In the genomic region with DNA sequence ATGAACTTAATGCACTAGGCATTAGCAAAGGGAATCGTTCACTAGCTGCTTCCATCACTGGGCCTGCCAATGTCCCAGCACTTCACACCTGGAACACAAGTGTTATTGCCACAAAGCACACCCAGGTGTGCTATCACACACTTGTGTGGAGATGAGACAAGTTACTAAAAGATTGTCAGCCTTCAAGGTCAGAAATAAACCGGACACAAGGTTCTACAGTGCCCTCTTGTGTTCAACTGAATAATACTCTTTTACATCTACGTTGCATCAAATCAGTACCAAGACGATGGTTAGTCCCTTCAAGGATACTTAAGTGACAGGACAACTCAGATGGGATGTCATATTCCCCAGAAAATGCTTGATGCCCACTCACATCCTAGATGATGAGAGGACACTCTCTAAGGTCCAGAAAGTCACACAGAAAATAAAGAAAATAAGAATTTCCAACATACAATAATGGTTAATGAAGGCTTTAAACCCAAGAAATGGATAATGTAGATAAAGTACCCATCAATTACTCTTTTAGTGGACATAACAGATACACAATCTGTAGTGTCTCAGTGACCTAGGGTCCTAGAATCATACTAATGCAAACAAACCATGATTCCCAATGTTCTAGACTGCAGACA, we compare ENCODE assay signal across 8 cellular contexts. TPM values are rescaled to one million over a fixed set of nuclear protein-coding genes. Genes with fewer than 3 reads are reported as not detected.
DNase-seq lines count a peak whose midpoint lies in the region; ATAC-seq and TF ChIP-seq lines count a peak whose summit lies in the region.

No MANE protein-coding gene starts in this region.

- H3K36me3 ChIP-seq in CD4-positive, alpha-beta memory T cell (ENCODE audit: insufficient read depth, low read length) = peaks cover 44% of the 10 kb centered on the region
- H3K36me3 ChIP-seq in GM23338 (ENCODE audit: insufficient read depth) = peaks cover 63% of the 10 kb centered on the region

- peak overlapping the region in 5 of 7 donors; percentile 48 to 80 (median 54) for H3K27ac Mint-ChIP-seq in CD4-positive, alpha-beta memory T cell
- peak overlapping the region; percentile 57; the same call in 1 of the 2 replicates for H3K27ac Mint-ChIP-seq in GM23338
- peak overlapping the region in 4 of 6 donors; percentile 37 to 95 (median 52) for H3K27ac Mint-ChIP-seq in naive B cell

- peaks cover 5% of the 10 kb centered on the region; the same call in 1 of the 2 replicates for H3K79me2 ChIP-seq in GM23338 (replicated peaks; ENCODE audit: insufficient read depth)

- H3K9me3 ChIP-seq in CD4-positive, alpha-beta memory T cell (ENCODE audit: control insufficient read depth in 1 of 2, low read length in 2 of 2) = no peaks in the 10 kb centered on the region

- POLR2A ChIA-PET in CD4-positive, alpha-beta memory T cell (lab: Charles Lee; ENCODE audit: partially characterized antibody) = interaction anchor here (0.7 to 1.7 kb wide), 2 partner anchors 15 to 135 kb away, joined by 4 to 14 read pairs; a partner anchor contains a TSS
- POLR2A ChIA-PET in RWPE1 (lab: Yijun Ruan, JAX; ENCODE audit: low non-redundant PET) = no interaction called here

- no peak overlapping the region for H3K4me2 ChIP-seq in GM23338

- no peaks in the 10 kb centered on the region for H3K27me3 Mint-ChIP-seq in CD4-positive, alpha-beta memory T cell
- H3K27me3 Mint-ChIP-seq in GM23338 (ENCODE audit: insufficient read depth, low read depth, poor library complexity) (peaks cover 3% of the 10 kb centered on the region), naive B cell (no peaks in the 10 kb centered on the region)

- peak in 4 of 5 donors; percentile 47 to 54 (median 52) for DNase-seq in CD4-positive, alpha-beta memory T cell
- peak; percentile 71 for DNase-seq in GM23338 (ENCODE audit: low spot score)
- DNase-seq in RWPE1 (ENCODE audit: low spot score) = peak; percentile 28
- no peak for DNase-seq in epithelial cell of proximal tubule (ENCODE audit: low read depth)
- peak; percentile 17 for DNase-seq in naive B cell
- DNase-seq in coronary artery (ENCODE audit: low spot score) = no peak
- DNase-seq in activated effector memory CD4-positive, alpha-beta T cell treated with Interleukin-2 at 50 U/mL for 16 hours = no peak

- H4K20me1 ChIP-seq in GM23338 (replicated peaks; ENCODE audit: insufficient read depth) = peaks cover 45% of the 10 kb centered on the region

- H3K9me2 ChIP-seq in GM23338 (ENCODE audit: insufficient read depth) = no peaks in the 10 kb centered on the region

- no peak overlapping the region for H3K27ac ChIP-seq in CD4-positive, alpha-beta memory T cell (ENCODE audit: low read depth, low read length)
- H3K27ac ChIP-seq in GM23338 (ENCODE audit: low read depth) (no peak overlapping the region), RWPE1 (no peak overlapping the region), coronary artery (no peak overlapping the region)

- no peaks in the 10 kb centered on the region for H3K4me1 ChIP-seq in CD4-positive, alpha-beta memory T cell (ENCODE audit: insufficient read depth, low read length)
- peaks cover 10% of the 10 kb centered on the region for H3K4me1 ChIP-seq in GM23338 (ENCODE audit: insufficient read depth)

- intact Hi-C loops in CD4-positive, alpha-beta memory T cell (cut with micrococcal nuclease) = loop anchor here (1.0 to 5.0 kb wide), 2 partner anchors 127 to 156 kb away; no protein-coding TSS in a partner anchor

- CTCF ChIA-PET in CD4-positive, alpha-beta memory T cell (lab: Charles Lee; ENCODE audit: partially characterized antibody) = interaction anchor here (0.7 to 2.0 kb wide), 28 partner anchors 8 to 315 kb away, joined by 3 to 22 read pairs (median 4); a partner anchor contains a TSS
- CTCF ChIA-PET in RWPE1 (lab: Yijun Ruan, JAX) = interaction anchor here (0.7 to 1.5 kb wide), 4 partner anchors 31 to 314 kb away, joined by 3 to 5 read pairs (median 4); no protein-coding TSS in a partner anchor

- H3K4me1 Mint-ChIP-seq in CD4-positive, alpha-beta memory T cell = peaks cover 4 to 8% (median 6%) of the 10 kb centered on the region in 4 donors
- H3K4me1 Mint-ChIP-seq in GM23338 (peaks cover 16% of the 10 kb centered on the region; the same call in 2 of the 3 replicates), naive B cell (peaks cover 0 to 3% (median 0%) of the 10 kb centered on the region in 3 donors)

- peak; percentile 72 to 73 for TF ChIP-seq CTCF in GM23338 (conservative IDR thresholded peaks at IDR 0.05; ENCODE audit: low read depth in 2 of 2)
- peak; percentile 66 for TF ChIP-seq CTCF in RWPE1 (conservative IDR thresholded peaks at IDR 0.05; ENCODE audit: low read depth)
- TF ChIP-seq CTCF in epithelial cell of proximal tubule (conservative IDR thresholded peaks at IDR 0.05; ENCODE audit: low read depth, low read length) = peak; percentile 69
- no peak for TF ChIP-seq CTCF in coronary artery (IDR thresholded peaks at IDR 0.05)

- no peak overlapping the region for H3K4me3 Mint-ChIP-seq in CD4-positive, alpha-beta memory T cell
- no peak overlapping the region for H3K4me3 Mint-ChIP-seq in GM23338
- no peak overlapping the region for H3K4me3 Mint-ChIP-seq in naive B cell

- H3K9me3 Mint-ChIP-seq in CD4-positive, alpha-beta memory T cell = peaks cover 0 to 2% (median 0%) of the 10 kb centered on the region in 8 donors
- H3K9me3 Mint-ChIP-seq in GM23338 (no peaks in the 10 kb centered on the region), naive B cell (no peaks in the 10 kb centered on the region)

- no peak overlapping the region for H2AFZ ChIP-seq in GM23338

- peaks cover 44 to 77% of the 10 kb centered on the region in 2 donors for H3K36me3 Mint-ChIP-seq in CD4-positive, alpha-beta memory T cell
- H3K36me3 Mint-ChIP-seq in GM23338 (ENCODE audit: low read depth) = peaks cover 82% of the 10 kb centered on the region
- H3K36me3 Mint-ChIP-seq in naive B cell = peaks cover 14 to 20% of the 10 kb centered on the region in 2 donors

- ATAC-seq in GM23338 (peak; percentile 54), naive B cell (ENCODE audit: low read depth in 2 of 2) (peak in 1 of 2 donors; percentile 27), HG03045 (IDR thresholded peaks at IDR 0.05; ENCODE audit: unreplicated experiment) (no peak)

- peaks cover 14% of the 10 kb centered on the region for H3F3A ChIP-seq in GM23338 (replicated peaks; ENCODE audit: low read depth)

- no peak overlapping the region for H3K4me3 ChIP-seq in CD4-positive, alpha-beta memory T cell (ENCODE audit: low read length in 2 of 2)
- H3K4me3 ChIP-seq in GM23338 (no peak overlapping the region), epithelial cell of proximal tubule (ENCODE audit: low read depth, low read length) (no peak overlapping the region), coronary artery (no peak overlapping the region)

- no peaks in the 10 kb centered on the region for H3K27me3 ChIP-seq in CD4-positive, alpha-beta memory T cell (ENCODE audit: insufficient read depth, low read length)
- H3K27me3 ChIP-seq in GM23338 (ENCODE audit: insufficient read depth) = no peaks in the 10 kb centered on the region

TF ChIP-seq in GM23338, 12 proteins besides CTCF, POLR2A, EP300 and RAD21:
- TF ChIP-seq NANOG (IDR thresholded peaks at IDR 0.05; ENCODE audit: borderline replicate concordance) (no peak), ZNF114 (CRISPR knock-in tag; IDR thresholded peaks at IDR 0.05) (no peak), CREB1 (CRISPR knock-in tag; IDR thresholded peaks at IDR 0.05; ENCODE audit: low read depth) (no peak), EZH2 (IDR thresholded peaks at IDR 0.05; ENCODE audit: low read depth, unreplicated experiment) (no peak), STAT1 (IDR thresholded peaks at IDR 0.05; ENCODE audit: unreplicated experiment) (no peak), POLR2AphosphoS5 (IDR thresholded peaks at IDR 0.05; ENCODE audit: low read depth) (no peak), JUNB (IDR thresholded peaks at IDR 0.05; ENCODE audit: unreplicated experiment) (no peak)
- TF ChIP-seq, protein P1, sequence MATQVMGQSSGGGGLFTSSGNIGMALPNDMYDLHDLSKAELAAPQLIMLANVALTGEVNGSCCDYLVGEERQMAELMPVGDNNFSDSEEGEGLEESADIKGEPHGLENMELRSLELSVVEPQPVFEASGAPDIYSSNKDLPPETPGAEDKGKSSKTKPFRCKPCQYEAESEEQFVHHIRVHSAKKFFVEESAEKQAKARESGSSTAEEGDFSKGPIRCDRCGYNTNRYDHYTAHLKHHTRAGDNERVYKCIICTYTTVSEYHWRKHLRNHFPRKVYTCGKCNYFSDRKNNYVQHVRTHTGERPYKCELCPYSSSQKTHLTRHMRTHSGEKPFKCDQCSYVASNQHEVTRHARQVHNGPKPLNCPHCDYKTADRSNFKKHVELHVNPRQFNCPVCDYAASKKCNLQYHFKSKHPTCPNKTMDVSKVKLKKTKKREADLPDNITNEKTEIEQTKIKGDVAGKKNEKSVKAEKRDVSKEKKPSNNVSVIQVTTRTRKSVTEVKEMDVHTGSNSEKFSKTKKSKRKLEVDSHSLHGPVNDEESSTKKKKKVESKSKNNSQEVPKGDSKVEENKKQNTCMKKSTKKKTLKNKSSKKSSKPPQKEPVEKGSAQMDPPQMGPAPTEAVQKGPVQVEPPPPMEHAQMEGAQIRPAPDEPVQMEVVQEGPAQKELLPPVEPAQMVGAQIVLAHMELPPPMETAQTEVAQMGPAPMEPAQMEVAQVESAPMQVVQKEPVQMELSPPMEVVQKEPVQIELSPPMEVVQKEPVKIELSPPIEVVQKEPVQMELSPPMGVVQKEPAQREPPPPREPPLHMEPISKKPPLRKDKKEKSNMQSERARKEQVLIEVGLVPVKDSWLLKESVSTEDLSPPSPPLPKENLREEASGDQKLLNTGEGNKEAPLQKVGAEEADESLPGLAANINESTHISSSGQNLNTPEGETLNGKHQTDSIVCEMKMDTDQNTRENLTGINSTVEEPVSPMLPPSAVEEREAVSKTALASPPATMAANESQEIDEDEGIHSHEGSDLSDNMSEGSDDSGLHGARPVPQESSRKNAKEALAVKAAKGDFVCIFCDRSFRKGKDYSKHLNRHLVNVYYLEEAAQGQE (IDR thresholded peaks at IDR 0.05; ENCODE audit: unreplicated experiment) = no peak

RNA-seq across cellular contexts. Expression of a gene that starts 16.4 kb away (rescaled TPM):
- total RNA-seq in CD4-positive, alpha-beta memory T cell = 100 to 1,000 TPM; 173 to 176 TPM
- 100 to 1,000 TPM; 121 to 209 TPM for polyA plus RNA-seq in CD4-positive, alpha-beta memory T cell
- 211 and 226 TPM in 2 replicates for total RNA-seq in GM23338 (2014; rRNA removed; shearing (Covaris generic))
- polyA plus RNA-seq in GM23338 (2016; fragmentation: Nextera tagmentation; extraction: Ambion mirVana) = 58.8 and 61.2 TPM in 2 replicates
- total RNA-seq in epithelial cell of proximal tubule = 59.5 and 72.1 TPM in 2 replicates
- polyA plus RNA-seq in naive B cell (ENCODE audit: low read depth in 6 of 6) = 100 to 1,000 TPM in 1 of 6 donors, 10 to 100 TPM in 5; 71.4 to 112 (median 94.1) TPM

RNA-seq across cellular contexts. Expression of a gene that starts 43.3 kb away (rescaled TPM):
- total RNA-seq in CD4-positive, alpha-beta memory T cell = 10 to 100 TPM; 59.2 to 64.7 TPM
- 10 to 100 TPM; 12.3 to 20.6 TPM for polyA plus RNA-seq in CD4-positive, alpha-beta memory T cell
- total RNA-seq in GM23338 (2014; rRNA removed; shearing (Covaris generic)) = 105 and 113 TPM in 2 replicates
- 27.6 and 28.1 TPM in 2 replicates for polyA plus RNA-seq in GM23338 (2016; fragmentation: Nextera tagmentation; extraction: Ambion mirVana)
- 29.1 and 49.3 TPM in 2 replicates for total RNA-seq in epithelial cell of proximal tubule
- polyA plus RNA-seq in naive B cell (ENCODE audit: low read depth in 6 of 6) = 10 to 100 TPM; 12.7 to 40.9 (median 23.7) TPM

Comparison
In these comparisons a context has a peak if more than half of its experiments do, and no peak if none do; other contexts are left out.
1. DNase-seq: peak in CD4-positive, alpha-beta memory T cell (4 of 5), GM23338 (single experiment), RWPE1 (single experiment) and naive B cell (single experiment); none in epithelial cell of proximal tubule (single experiment), coronary artery (single experiment) and activated effector memory CD4-positive, alpha-beta T cell treated with Interleukin-2 at 50 U/mL for 16 hours (single experiment).
2. Peak in every context shown above with its lines, with median percentiles within 50 percentile points of each other: H3K27ac Mint-ChIP-seq.